ENCODE assay signal across 18 cellular contexts in the genomic region with DNA sequence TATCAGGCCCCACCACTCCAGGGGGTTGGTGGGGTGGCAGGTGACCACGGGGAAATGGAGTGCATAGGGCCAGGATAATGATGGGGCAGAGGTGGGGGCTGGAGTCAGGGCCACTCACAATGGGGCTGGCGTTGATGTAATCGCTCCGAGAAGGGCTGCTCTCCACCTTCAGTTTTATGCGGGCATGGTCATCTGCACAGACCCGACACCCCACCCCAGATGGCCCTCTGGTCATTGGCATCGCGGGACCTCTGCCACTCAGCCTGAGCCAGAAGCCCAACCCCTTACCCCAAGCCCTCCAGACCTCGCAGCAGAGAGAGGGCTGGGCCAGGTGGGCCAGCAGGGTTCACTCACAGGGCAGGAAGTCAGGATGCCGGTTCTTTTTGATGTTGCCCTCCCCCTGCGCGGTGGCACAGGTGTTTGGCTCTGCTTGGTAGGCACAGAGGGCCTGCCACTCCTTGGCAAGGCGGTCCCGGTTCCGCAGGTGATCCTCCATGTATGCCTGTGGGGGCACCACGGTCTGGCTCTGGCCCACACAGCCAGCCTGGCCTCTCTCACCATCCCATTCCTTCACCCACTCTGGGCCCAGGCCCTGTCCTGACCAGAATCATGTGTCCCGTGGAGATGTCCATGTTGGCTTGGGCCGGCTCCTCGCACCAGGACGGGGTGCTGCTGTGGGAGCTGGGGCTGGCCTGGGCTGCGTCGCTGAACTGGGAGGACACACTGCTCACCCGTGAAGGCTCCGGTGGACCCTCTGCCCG. TPM values are rescaled to one million over a fixed set of nuclear protein-coding genes. Genes with fewer than 3 reads are reported as not detected.
DNase-seq lines count a peak whose midpoint lies in the region; ATAC-seq and TF ChIP-seq lines count a peak whose summit lies in the region.
"Had no signal": no experiment of that assay in that cellular context is flagged by ENCODE, and none has a peak within 500 bp of the region (broad histone marks: within the 10 kb centered on the region; RNA-seq: fewer than 3 reads in every experiment).

No MANE protein-coding gene starts in this region.

- TF ChIP-seq POLR2A in stomach (IDR thresholded peaks at IDR 0.05), result no peak

- H3K36me3 ChIP-seq in mesenchymal stem cell (ENCODE audit: control insufficient read depth in 1 of 2, insufficient read depth in 2 of 2, low read depth in 1 of 2, low read length in 2 of 2), result no peaks in the 10 kb centered on the region
- H3K36me3 ChIP-seq in stomach, result no peaks in the 10 kb centered on the region
- no peaks in the 10 kb centered on the region for H3K36me3 ChIP-seq in brain microvascular endothelial cell (replicated peaks)

- peaks cover 15% of the 10 kb centered on the region for H3K4me1 Mint-ChIP-seq in activated CD8-positive, alpha-beta memory T cell treated with anti-CD3 and anti-CD28 coated beads, Interleukin-2, amount 10 ng/mL, durations not matched to agents 7 days and 5 days

- no peak overlapping the region for H2BK15ac ChIP-seq in mesenchymal stem cell (ENCODE audit: low read depth, poor library complexity, severe bottlenecking)

- DNase-seq in activated CD8-positive, alpha-beta memory T cell treated with anti-CD3 and anti-CD28 coated beads, Interleukin-2, amount 10 ng/mL, durations not matched to agents 7 days and 5 days, result peak; percentile 39
- DNase-seq in activated CD8-positive, alpha-beta memory T cell treated with anti-CD3 and anti-CD28 coated beads, Interleukin-2, amount 50 U/mL, for 4 hours, result no peak
- DNase-seq in RPMI8226 (peak; percentile 35), mesenchymal stem cell (no peak), stomach (peak; percentile 5), T-helper 9 cell (no peak), brain microvascular endothelial cell (no peak)
- DNase-seq: C1 segment of cervical spinal cord, COR-L47, GM23248, NCI-H1092, NCI-H446, Right ventricle myocardium superior had no signal

- H3K4me3 ChIP-seq in mesenchymal stem cell (ENCODE audit: insufficient read depth in 1 of 2, low read depth in 1 of 2, low read length in 2 of 2) (no peak overlapping the region), stomach (no peak overlapping the region), brain microvascular endothelial cell (ENCODE audit: low read depth, low read length) (no peak overlapping the region)
- H3K4me3 ChIP-seq: GM23248 had no signal

- H3K27me3 ChIP-seq in mesenchymal stem cell (ENCODE audit: control insufficient read depth in 1 of 2, insufficient read depth in 1 of 2, low read length in 2 of 2) (peaks cover 29 to 30% of the 10 kb centered on the region in 2 experiments), stomach (peaks cover 0 to 26% (median 8%) of the 10 kb centered on the region in 3 donors), brain microvascular endothelial cell (replicated peaks) (peaks cover 18% of the 10 kb centered on the region)

- peak overlapping the region in 1 of 2 experiments; percentile 10 for H3K14ac ChIP-seq in mesenchymal stem cell (ENCODE audit: low read length in 2 of 2)

- H2BK120ac ChIP-seq in mesenchymal stem cell (ENCODE audit: low read depth, low read length), result no peak overlapping the region

- no peak overlapping the region for H3K23ac ChIP-seq in mesenchymal stem cell (ENCODE audit: low read length in 2 of 2)

- H4K91ac ChIP-seq in mesenchymal stem cell (ENCODE audit: low read length), result peak overlapping the region; percentile 18

- H3K27ac Mint-ChIP-seq in activated CD8-positive, alpha-beta memory T cell treated with anti-CD3 and anti-CD28 coated beads, Interleukin-2, amount 10 ng/mL, durations not matched to agents 7 days and 5 days, result no peak overlapping the region

- peaks cover 35% of the 10 kb centered on the region for H3K27me3 Mint-ChIP-seq in activated CD8-positive, alpha-beta memory T cell treated with anti-CD3 and anti-CD28 coated beads, Interleukin-2, amount 10 ng/mL, durations not matched to agents 7 days and 5 days

- H3K9ac ChIP-seq in mesenchymal stem cell (ENCODE audit: low read length), result no peak overlapping the region
- H3K9ac ChIP-seq: GM23248, KMS-11 had no signal

- H3K4me1 ChIP-seq in mesenchymal stem cell (ENCODE audit: control insufficient read depth, insufficient read depth, low read depth, low read length), result peaks cover 9% of the 10 kb centered on the region
- peaks cover 4 to 24% (median 19%) of the 10 kb centered on the region in 4 donors for H3K4me1 ChIP-seq in stomach

- no peak overlapping the region for H3K27ac ChIP-seq in mesenchymal stem cell (ENCODE audit: low read length, poor library complexity, severe bottlenecking)
- no peak overlapping the region for H3K27ac ChIP-seq in stomach
- no peak overlapping the region for H3K27ac ChIP-seq in brain microvascular endothelial cell
- H3K27ac ChIP-seq: GM23248, KMS-11 had no signal

- WGBS in mesenchymal stem cell, result 91% methylated on average over 25 of the region's 25 CpGs
- 83 to 95% (median 86%) methylated on average over 12 to 25 of the region's 25 CpGs for WGBS in stomach, 5 donors

- no peak overlapping the region for H3K4me3 Mint-ChIP-seq in activated CD8-positive, alpha-beta memory T cell treated with anti-CD3 and anti-CD28 coated beads, Interleukin-2, amount 10 ng/mL, durations not matched to agents 7 days and 5 days

- in situ Hi-C loops in brain microvascular endothelial cell (cut with HindIII; ENCODE audit: low pct_ligation_motif_present, low sequenced_read_pairs), result no loop called here

- H3K9me3 Mint-ChIP-seq in activated CD8-positive, alpha-beta memory T cell treated with anti-CD3 and anti-CD28 coated beads, Interleukin-2, amount 10 ng/mL, durations not matched to agents 7 days and 5 days (ENCODE audit: low read depth), result no peaks in the 10 kb centered on the region

- H2AFZ ChIP-seq in mesenchymal stem cell (ENCODE audit: low read depth, low read length), result no peak overlapping the region
- H2AFZ ChIP-seq: GM23248 had no signal

- H2BK5ac ChIP-seq in mesenchymal stem cell (ENCODE audit: low read depth, low read length, poor library complexity, severe bottlenecking), result no peak overlapping the region

- no peak overlapping the region for H4K8ac ChIP-seq in mesenchymal stem cell (ENCODE audit: low read length)

- H3K18ac ChIP-seq in mesenchymal stem cell (ENCODE audit: low read depth in 1 of 2, low read length in 2 of 2), result no peak overlapping the region

- intact Hi-C loops in stomach (cut with DNase I; ENCODE audit: low total_unique reads), result no loop called here

- ATAC-seq in activated CD8-positive, alpha-beta memory T cell treated with anti-CD3 and anti-CD28 coated beads, Interleukin-2, amount 10 ng/mL, durations not matched to agents 7 days and 5 days, result no peak
- ATAC-seq in GM21576 (IDR thresholded peaks at IDR 0.05; ENCODE audit: unreplicated experiment), result no peak

- CTCF ChIA-PET in activated CD8-positive, alpha-beta memory T cell treated with anti-CD3 and anti-CD28 coated beads, Interleukin-2, amount 10 ng/mL, durations not matched to agents 7 days and 5 days (lab: Charles Lee), result interaction anchor here (1.3 to 8.5 kb wide), 7 partner anchors 17 to 140 kb away, joined by 4 to 260 read pairs (median 31); a partner anchor contains a TSS

- no peaks in the 10 kb centered on the region for H3K36me3 Mint-ChIP-seq in activated CD8-positive, alpha-beta memory T cell treated with anti-CD3 and anti-CD28 coated beads, Interleukin-2, amount 10 ng/mL, durations not matched to agents 7 days and 5 days

- TF ChIP-seq EP300 in stomach (IDR thresholded peaks at IDR 0.05), result no peak

- H3K4me2 ChIP-seq in mesenchymal stem cell (ENCODE audit: low read length, poor library complexity, severe bottlenecking), result no peak overlapping the region
- H3K4me2 ChIP-seq: KMS-11 had no signal

- no peaks in the 10 kb centered on the region for H3K79me1 ChIP-seq in mesenchymal stem cell (replicated peaks; ENCODE audit: low read length, poor library complexity, severe bottlenecking)

- no peaks in the 10 kb centered on the region for H3K9me3 ChIP-seq in mesenchymal stem cell (ENCODE audit: control insufficient read depth, low read length)
- H3K9me3 ChIP-seq in stomach, result no peaks in the 10 kb centered on the region

- no peak for TF ChIP-seq CTCF in stomach (IDR thresholded peaks at IDR 0.05)
- TF ChIP-seq CTCF in brain microvascular endothelial cell (IDR thresholded peaks at IDR 0.05; ENCODE audit: low read depth, low read length, missing control alignments), result no peak

- H2BK12ac ChIP-seq in mesenchymal stem cell (ENCODE audit: low read length in 2 of 2), result no peak overlapping the region

- H2AK5ac ChIP-seq in mesenchymal stem cell (ENCODE audit: low read length, severe bottlenecking), result no peak overlapping the region

- H3K4ac ChIP-seq in mesenchymal stem cell (ENCODE audit: low read depth in 1 of 2, low read length in 2 of 2), result peak overlapping the region in 1 of 2 experiments; percentile 2

RNA-seq across cellular contexts. Expression of a gene that starts 12.4 kb away (rescaled TPM):
- total RNA-seq in activated CD8-positive, alpha-beta memory T cell treated with anti-CD3 and anti-CD28 coated beads, Interleukin-2, amount 10 ng/mL, durations not matched to agents 7 days and 5 days, result under 1 TPM in 1 of 2 experiments, not detected in 1; 0.28 TPM
- polyA plus RNA-seq in mesenchymal stem cell (2013, experiment 1 of 2), result 0.36 TPM
- 0.47 TPM for polyA plus RNA-seq in mesenchymal stem cell (2013, experiment 2 of 2)
- 10 to 100 TPM in 1 of 5 donors, 1 to 10 TPM in 3, not detected in 1; 2.8 to 11.3 (median 7.4) TPM for total RNA-seq in stomach
- polyA plus RNA-seq in stomach, result 1 to 10 TPM; 1.1 to 3.6 (median 1.5) TPM
- total RNA-seq: MCF 10A, Right ventricle myocardium superior had no signal

RNA-seq across cellular contexts. Expression of a gene that starts 17.6 kb away (rescaled TPM):
- total RNA-seq in activated CD8-positive, alpha-beta memory T cell treated with anti-CD3 and anti-CD28 coated beads, Interleukin-2, amount 10 ng/mL, durations not matched to agents 7 days and 5 days, result 10 to 100 TPM; 48.2 to 49.0 TPM
- polyA plus RNA-seq in mesenchymal stem cell (2013, experiment 1 of 2), result 32.5 TPM
- polyA plus RNA-seq in mesenchymal stem cell (2013, experiment 2 of 2), result 34.8 TPM
- 10 to 100 TPM; 24.4 to 88.8 (median 47.8) TPM for total RNA-seq in stomach
- 10 to 100 TPM; 62.5 to 85.8 (median 77.5) TPM for polyA plus RNA-seq in stomach

RNA-seq across cellular contexts. Expression of a gene that starts 35.7 kb away (rescaled TPM):
- not detected for total RNA-seq in activated CD8-positive, alpha-beta memory T cell treated with anti-CD3 and anti-CD28 coated beads, Interleukin-2, amount 10 ng/mL, durations not matched to agents 7 days and 5 days
- polyA plus RNA-seq in mesenchymal stem cell (2013, experiment 1 of 2), result not detected
- not detected for polyA plus RNA-seq in mesenchymal stem cell (2013, experiment 2 of 2)
- total RNA-seq in stomach, result not detected
- polyA plus RNA-seq in stomach, result not detected
- total RNA-seq: A172, GM23248, HT1080, MCF 10A, Right ventricle myocardium superior had no signal
- polyA plus RNA-seq: GM23248 had no signal

RNA-seq across cellular contexts. Expression of a gene that starts 43.1 kb away (rescaled TPM):
- total RNA-seq in activated CD8-positive, alpha-beta memory T cell treated with anti-CD3 and anti-CD28 coated beads, Interleukin-2, amount 10 ng/mL, durations not matched to agents 7 days and 5 days, result 100 to 1,000 TPM; 244 to 337 TPM
- polyA plus RNA-seq in mesenchymal stem cell (2013, experiment 1 of 2), result 11.2 TPM
- polyA plus RNA-seq in mesenchymal stem cell (2013, experiment 2 of 2), result 9.3 TPM
- total RNA-seq in stomach, result 100 to 1,000 TPM in 1 of 5 donors, 10 to 100 TPM in 4; 18.7 to 141 (median 27.2) TPM
- polyA plus RNA-seq in stomach, result 10 to 100 TPM; 28.9 to 68.8 (median 51.0) TPM

RNA-seq across cellular contexts. Expression of a gene that starts 43.8 kb away (rescaled TPM):
- total RNA-seq in activated CD8-positive, alpha-beta memory T cell treated with anti-CD3 and anti-CD28 coated beads, Interleukin-2, amount 10 ng/mL, durations not matched to agents 7 days and 5 days, result not detected
- not detected for polyA plus RNA-seq in mesenchymal stem cell (2013, experiment 1 of 2)
- not detected for polyA plus RNA-seq in mesenchymal stem cell (2013, experiment 2 of 2)
- total RNA-seq in stomach, result not detected
- polyA plus RNA-seq in stomach, result not detected
- total RNA-seq: A172, GM23248, MCF 10A, Right ventricle myocardium superior had no signal
- polyA plus RNA-seq: GM23248 had no signal

Comparison
In these comparisons a context has a peak if more than half of its experiments do, and no peak if none do; other contexts are left out.
1. DNase-seq: peak in activated CD8-positive, alpha-beta memory T cell treated with anti-CD3 and anti-CD28 coated beads, Interleukin-2, amount 10 ng/mL, durations not matched to agents 7 days and 5 days (single experiment), RPMI8226 (single experiment) and stomach (single experiment); none in activated CD8-positive, alpha-beta memory T cell treated with anti-CD3 and anti-CD28 coated beads, Interleukin-2, amount 50 U/mL, for 4 hours (single experiment), mesenchymal stem cell (single experiment), T-helper 9 cell (single experiment) and brain microvascular endothelial cell (single experiment).